ENCODE assay signal across 1 cellular context in the genomic region with DNA sequence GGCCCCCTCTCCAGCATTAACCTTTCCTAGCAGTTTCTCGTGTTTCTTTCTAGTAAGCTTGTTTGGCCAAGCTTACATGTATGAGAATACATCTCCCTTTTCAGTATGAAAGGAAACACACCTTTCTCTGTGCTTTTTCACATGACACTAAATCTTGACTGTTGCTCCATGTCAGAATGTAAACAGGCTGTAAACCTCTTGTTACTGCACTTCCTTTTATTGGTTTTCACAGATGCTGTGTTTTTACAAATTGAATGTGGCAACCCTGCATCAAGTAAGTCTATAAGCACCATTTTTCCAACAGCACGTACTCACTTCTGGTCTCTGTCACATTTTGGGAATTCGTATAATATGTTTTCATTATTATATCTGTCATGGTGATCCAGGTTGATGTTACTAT.
TF ChIP-seq lines count a peak whose summit lies in the region.

No MANE protein-coding gene starts in this region.

TF ChIP-seq in HepG2, 621 proteins besides CTCF, POLR2A, EP300 and RAD21:
- TF ChIP-seq, protein P1, sequence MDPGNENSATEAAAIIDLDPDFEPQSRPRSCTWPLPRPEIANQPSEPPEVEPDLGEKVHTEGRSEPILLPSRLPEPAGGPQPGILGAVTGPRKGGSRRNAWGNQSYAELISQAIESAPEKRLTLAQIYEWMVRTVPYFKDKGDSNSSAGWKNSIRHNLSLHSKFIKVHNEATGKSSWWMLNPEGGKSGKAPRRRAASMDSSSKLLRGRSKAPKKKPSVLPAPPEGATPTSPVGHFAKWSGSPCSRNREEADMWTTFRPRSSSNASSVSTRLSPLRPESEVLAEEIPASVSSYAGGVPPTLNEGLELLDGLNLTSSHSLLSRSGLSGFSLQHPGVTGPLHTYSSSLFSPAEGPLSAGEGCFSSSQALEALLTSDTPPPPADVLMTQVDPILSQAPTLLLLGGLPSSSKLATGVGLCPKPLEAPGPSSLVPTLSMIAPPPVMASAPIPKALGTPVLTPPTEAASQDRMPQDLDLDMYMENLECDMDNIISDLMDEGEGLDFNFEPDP (CRISPR knock-in tag; conservative IDR thresholded peaks at IDR 0.05) = 0 out of 2 replicates have a peak, but pooled peaks have one; percentile 65
- TF ChIP-seq ZNF33A (CRISPR knock-in tag; IDR thresholded peaks at IDR 0.05; ENCODE audit: borderline replicate concordance) (no peak), FOXA1 (IDR thresholded peaks at IDR 0.05) (no peak), FOXA1 (CRISPR knock-in tag; IDR thresholded peaks at IDR 0.05) (peak; percentile 36; the same call in 1 of the 2 replicates)
